Comparison of ENCODE assay signal across 12 cellular contexts in genomic region chr7:97733276-97734206, GRCh38. TPM values are rescaled to one million over a fixed set of nuclear protein-coding genes. Genes with fewer than 3 reads are reported as not detected.
DNase-seq lines count a peak whose midpoint lies in the region; ATAC-seq, FAIRE-seq and TF ChIP-seq lines count a peak whose summit lies in the region.
"Had no signal": no experiment of that assay in that cellular context is flagged by ENCODE, and none has a peak within 500 bp of the region (broad histone marks: within the 10 kb centered on the region; RNA-seq: fewer than 3 reads in every experiment).

No MANE protein-coding gene starts in this region.

- peak in 3 of 4 donors; percentile 38 to 59 (median 47) for ATAC-seq in pancreas
- ATAC-seq in HG02759 (IDR thresholded peaks at IDR 0.05; ENCODE audit: unreplicated experiment) = no peak
- ATAC-seq: heart left ventricle had no signal

- H3K4me3 ChIP-seq in epithelial cell of esophagus (ENCODE audit: low read length) = no peak overlapping the region
- H3K4me3 ChIP-seq in pancreas = peak overlapping the region in 2 of 4 donors; percentile 26 to 32

- H3K4me1 ChIP-seq in pancreas = peaks cover 0 to 5% (median 0%) of the 10 kb centered on the region in 3 donors

- no peak overlapping the region for H3K27ac ChIP-seq in pancreas
- H3K27ac ChIP-seq: heart left ventricle had no signal

- WGBS in pancreas, 2 donors = 3% methylated on average over 59 to 62 of the region's 62 CpGs

- TF ChIP-seq CTCF in epithelial cell of esophagus (IDR thresholded peaks at IDR 0.05; ENCODE audit: insufficient read depth, low read depth, low read length, missing control alignments) (no peak), pancreas (IDR thresholded peaks at IDR 0.05) (no peak)

- DNase-seq in DMS53 treated with DMSO at 0.1 percent for 48 hours (lab: John Stamatoyannopoulos, UW; ENCODE audit: unreplicated experiment) (peak; percentile 47), NCI-H2227 (lab: John Stamatoyannopoulos, UW; ENCODE audit: unreplicated experiment) (peak; percentile 48), epithelial cell of esophagus (ENCODE audit: low read depth) (peak; percentile 2), pancreas (peak in 4 of 6 donors; percentile 8 to 61 (median 35)), A172 (ENCODE audit: low spot score) (no peak)
- DNase-seq in activated T-helper 2 cell treated with anti-CD3 and anti-CD28 coated beads, Interferon-gamma antibody, Interleukin-2, Interleukin-4, amounts not matched to agents 10 μg/mL and 5 μg/mL and 100 μg/mL, durations not matched to agents 14 hours and 24 hours and 36 hours (ENCODE audit: low spot score) = no peak
- no peak for DNase-seq in activated CD4-positive, alpha-beta T cell treated with anti-CD3 and anti-CD28 coated beads, Interleukin-2, amount 10 ng/mL, durations not matched to agents 7 days and 5 days
- DNase-seq: NCI-H1694 treated with DMSO at 0.1 percent for 48 hours had no signal

- H3K9me3 Mint-ChIP-seq in activated T-helper 2 cell treated with anti-CD3 and anti-CD28 coated beads, Interferon-gamma antibody, Interleukin-2, Interleukin-4, amounts not matched to agents 10 μg/mL and 5 μg/mL and 100 μg/mL, durations not matched to agents 14 hours and 24 hours and 36 hours = no peaks in the 10 kb centered on the region
- H3K9me3 Mint-ChIP-seq in activated CD4-positive, alpha-beta T cell treated with anti-CD3 and anti-CD28 coated beads, Interleukin-2, amount 10 ng/mL, durations not matched to agents 7 days and 5 days = no peaks in the 10 kb centered on the region
- H3K9me3 Mint-ChIP-seq: T-helper 1 cell treated with Interleukin-12 subunit alpha and Interleukin-12 subunit beta and Interleukin-4 antibody, amounts not matched to agents 30 μg/mL and 1 μg/mL, for 36 hours had no signal

- peaks cover 0 to 22% (median 6%) of the 10 kb centered on the region in 4 donors for H3K27me3 ChIP-seq in pancreas

- H3K27me3 Mint-ChIP-seq in activated T-helper 2 cell treated with anti-CD3 and anti-CD28 coated beads, Interferon-gamma antibody, Interleukin-2, Interleukin-4, amounts not matched to agents 10 μg/mL and 5 μg/mL and 100 μg/mL, durations not matched to agents 14 hours and 24 hours and 36 hours (ENCODE audit: low read depth) = peaks cover 56% of the 10 kb centered on the region
- peaks cover 61% of the 10 kb centered on the region for H3K27me3 Mint-ChIP-seq in activated CD4-positive, alpha-beta T cell treated with anti-CD3 and anti-CD28 coated beads, Interleukin-2, amount 10 ng/mL, durations not matched to agents 7 days and 5 days

- no peak overlapping the region for H3K4me3 Mint-ChIP-seq in activated T-helper 2 cell treated with anti-CD3 and anti-CD28 coated beads, Interferon-gamma antibody, Interleukin-2, Interleukin-4, amounts not matched to agents 10 μg/mL and 5 μg/mL and 100 μg/mL, durations not matched to agents 14 hours and 24 hours and 36 hours (ENCODE audit: low read depth)
- no peak overlapping the region for H3K4me3 Mint-ChIP-seq in activated CD4-positive, alpha-beta T cell treated with anti-CD3 and anti-CD28 coated beads, Interleukin-2, amount 10 ng/mL, durations not matched to agents 7 days and 5 days

- POLR2A ChIA-PET in activated CD4-positive, alpha-beta T cell treated with anti-CD3 and anti-CD28 coated beads, Interleukin-2, amount 10 ng/mL, durations not matched to agents 7 days and 5 days (lab: Charles Lee) = no interaction called here

- H3K36me3 Mint-ChIP-seq in activated T-helper 2 cell treated with anti-CD3 and anti-CD28 coated beads, Interferon-gamma antibody, Interleukin-2, Interleukin-4, amounts not matched to agents 10 μg/mL and 5 μg/mL and 100 μg/mL, durations not matched to agents 14 hours and 24 hours and 36 hours (ENCODE audit: low read depth) = no peaks in the 10 kb centered on the region
- H3K36me3 Mint-ChIP-seq in activated CD4-positive, alpha-beta T cell treated with anti-CD3 and anti-CD28 coated beads, Interleukin-2, amount 10 ng/mL, durations not matched to agents 7 days and 5 days (ENCODE audit: low read depth) = peaks cover 3% of the 10 kb centered on the region

- H3K9me3 ChIP-seq in pancreas = no peaks in the 10 kb centered on the region
- H3K9me3 ChIP-seq: heart left ventricle had no signal

- intact Hi-C loops in pancreas (cut with DNase I) = no loop called here
- intact Hi-C loops in activated T-helper 2 cell treated with anti-CD3 and anti-CD28 coated beads, Interferon-gamma antibody, Interleukin-2, Interleukin-4, amounts not matched to agents 10 μg/mL and 5 μg/mL and 100 μg/mL, durations not matched to agents 14 hours and 24 hours and 36 hours (cut with micrococcal nuclease) = loop anchor here (2.0 to 5.0 kb wide), 2 partner anchors 707 to 731 kb away; no protein-coding TSS in a partner anchor

- FAIRE-seq in pancreas (lab: Jason Lieb, UNC) = no peak
- FAIRE-seq: GM19239 had no signal

- no peaks in the 10 kb centered on the region for H3K36me3 ChIP-seq in pancreas
- H3K36me3 ChIP-seq: heart left ventricle had no signal

- CTCF ChIA-PET in activated CD4-positive, alpha-beta T cell treated with anti-CD3 and anti-CD28 coated beads, Interleukin-2, amount 10 ng/mL, durations not matched to agents 7 days and 5 days (lab: Charles Lee) = no interaction called here

- peaks cover 4% of the 10 kb centered on the region for H3K4me1 Mint-ChIP-seq in activated T-helper 2 cell treated with anti-CD3 and anti-CD28 coated beads, Interferon-gamma antibody, Interleukin-2, Interleukin-4, amounts not matched to agents 10 μg/mL and 5 μg/mL and 100 μg/mL, durations not matched to agents 14 hours and 24 hours and 36 hours (ENCODE audit: low read depth)
- H3K4me1 Mint-ChIP-seq in activated CD4-positive, alpha-beta T cell treated with anti-CD3 and anti-CD28 coated beads, Interleukin-2, amount 10 ng/mL, durations not matched to agents 7 days and 5 days = peaks cover 9% of the 10 kb centered on the region

- no peak overlapping the region for H3K27ac Mint-ChIP-seq in activated T-helper 2 cell treated with anti-CD3 and anti-CD28 coated beads, Interferon-gamma antibody, Interleukin-2, Interleukin-4, amounts not matched to agents 10 μg/mL and 5 μg/mL and 100 μg/mL, durations not matched to agents 14 hours and 24 hours and 36 hours
- no peak overlapping the region for H3K27ac Mint-ChIP-seq in activated CD4-positive, alpha-beta T cell treated with anti-CD3 and anti-CD28 coated beads, Interleukin-2, amount 10 ng/mL, durations not matched to agents 7 days and 5 days
- H3K27ac Mint-ChIP-seq: T-helper 1 cell treated with Interleukin-12 subunit alpha and Interleukin-12 subunit beta and Interleukin-4 antibody, amounts not matched to agents 30 μg/mL and 1 μg/mL, for 36 hours had no signal

RNA-seq across cellular contexts. Expression of gene TAC1, which starts 1.7 kb away (rescaled TPM):
- under 1 TPM in 2 of 6 donors, not detected in 4; 0.23 to 0.49 TPM for total RNA-seq in pancreas
- polyA plus RNA-seq in pancreas = under 1 TPM; 0.57 to 0.66 TPM
- total RNA-seq in A172 (2014; rRNA removed; shearing (Covaris generic)) = not detected in 2 replicates
- total RNA-seq in activated T-helper 2 cell treated with anti-CD3 and anti-CD28 coated beads, Interferon-gamma antibody, Interleukin-2, Interleukin-4, amounts not matched to agents 10 μg/mL and 5 μg/mL and 100 μg/mL, durations not matched to agents 14 hours and 24 hours and 36 hours = 1.8 and 2.0 TPM in 2 replicates
- total RNA-seq in activated CD4-positive, alpha-beta T cell treated with anti-CD3 and anti-CD28 coated beads, Interleukin-2, amount 10 ng/mL, durations not matched to agents 7 days and 5 days = not detected
- total RNA-seq: heart left ventricle had no signal

Comparison
In these comparisons a context has a peak if more than half of its experiments do, and no peak if none do; other contexts are left out.
1. DNase-seq: peak in DMS53 treated with DMSO at 0.1 percent for 48 hours (single experiment), NCI-H2227 (single experiment), epithelial cell of esophagus (single experiment) and pancreas (4 of 6); none in A172 (single experiment), activated T-helper 2 cell treated with anti-CD3 and anti-CD28 coated beads, Interferon-gamma antibody, Interleukin-2, Interleukin-4, amounts not matched to agents 10 μg/mL and 5 μg/mL and 100 μg/mL, durations not matched to agents 14 hours and 24 hours and 36 hours (single experiment) and activated CD4-positive, alpha-beta T cell treated with anti-CD3 and anti-CD28 coated beads, Interleukin-2, amount 10 ng/mL, durations not matched to agents 7 days and 5 days (single experiment).